Comparison of ENCODE assay signal across 8 cellular contexts in the genomic region with DNA sequence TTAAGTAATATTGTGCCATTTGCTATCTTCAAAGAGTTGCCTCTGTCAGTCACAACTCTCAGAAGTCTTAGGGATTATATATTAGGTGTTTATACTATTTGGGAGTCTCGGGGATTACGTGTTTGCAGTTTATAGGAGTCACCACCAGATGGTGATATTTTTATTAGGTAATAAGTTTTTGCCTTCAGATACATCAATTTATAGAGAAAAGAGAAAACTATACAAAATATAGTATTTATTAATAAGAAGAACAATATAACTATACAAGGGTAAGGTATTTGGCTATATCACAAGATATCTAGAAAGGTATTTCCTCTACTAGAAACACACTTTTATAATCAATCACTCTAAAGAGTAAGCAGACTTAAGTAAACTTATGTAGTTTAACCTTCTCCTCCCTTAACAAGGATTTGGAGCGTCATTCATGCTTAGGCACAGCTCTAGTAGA. TPM values are rescaled to one million over a fixed set of nuclear protein-coding genes. Genes with fewer than 3 reads are reported as not detected.
A peak's percentile ranks its signal among the peaks of the same experiment; 100 is the strongest.
DNase-seq lines count a peak whose midpoint lies in the region; ATAC-seq and TF ChIP-seq lines count a peak whose summit lies in the region.

No MANE protein-coding gene starts in this region.

- peak; percentile 38 for DNase-seq in NCI-H2107 treated with DMSO at 0.1 percent for 48 hours (lab: John Stamatoyannopoulos, UW; ENCODE audit: unreplicated experiment)
- DNase-seq in NCI-H2107 (lab: John Stamatoyannopoulos, UW) = no peak
- peak; percentile 62 for DNase-seq in HT1080 (ENCODE audit: low read depth)
- peak; percentile 38 for DNase-seq in RPMI7951 (ENCODE audit: low read depth)
- peak; percentile 61 for DNase-seq in fibroblast of mammary gland (ENCODE audit: low read depth)
- peak; percentile 7 for DNase-seq in smooth muscle cell of the brain vasculature (ENCODE audit: low read depth, low spot score)
- no peak for DNase-seq in 8988T

- ATAC-seq in HG02870 (IDR thresholded peaks at IDR 0.05; ENCODE audit: unreplicated experiment) = no peak

- H3K4me3 ChIP-seq in fibroblast of mammary gland (ENCODE audit: control insufficient read depth, low read depth, low read length) = no peak overlapping the region

- peak; percentile 51 for TF ChIP-seq CTCF in fibroblast of mammary gland (conservative IDR thresholded peaks at IDR 0.05; ENCODE audit: control insufficient read depth, insufficient read depth, low read depth, low read length)

RNA-seq across cellular contexts. Expression of gene DHX36, which starts 10.7 kb away (rescaled TPM):
- 49.9 and 73.9 TPM in 2 replicates for total RNA-seq in HT1080 (2014; rRNA removed; shearing (Covaris generic))
- 83.1 and 99.2 TPM in 2 replicates for polyA plus RNA-seq in HT1080 (2015; cell fraction: cytosol; rRNA removed)
- polyA plus RNA-seq in HT1080 (2015; cell fraction: nucleus; rRNA removed) = 209 and 211 TPM in 2 replicates
- 39.9 and 44.5 TPM in 2 replicates for total RNA-seq in RPMI7951 (2014; rRNA removed; shearing (Covaris generic))

Comparison
In these comparisons a context has a peak if more than half of its experiments do, and no peak if none do; other contexts are left out.
1. DNase-seq: peak in NCI-H2107 treated with DMSO at 0.1 percent for 48 hours (single experiment), HT1080 (single experiment), RPMI7951 (single experiment), fibroblast of mammary gland (single experiment) and smooth muscle cell of the brain vasculature (single experiment); none in NCI-H2107 (single experiment) and 8988T (single experiment).